Comparison of ENCODE assay signal across 16 cellular contexts in the genomic region with DNA sequence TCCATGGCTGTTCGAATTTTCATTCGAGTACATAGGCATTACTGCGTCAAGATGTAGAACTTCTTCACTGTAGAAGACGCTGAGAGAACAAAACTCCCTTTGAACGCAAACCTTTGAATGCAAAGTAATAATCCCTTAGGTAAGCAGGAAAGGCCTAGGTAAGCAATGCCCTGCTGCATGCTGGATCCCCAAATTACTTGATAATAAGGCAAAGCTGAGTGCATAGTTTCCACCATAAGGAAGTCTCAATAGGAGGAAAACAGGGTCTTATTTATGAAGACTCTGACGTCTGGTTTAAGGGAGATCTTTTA. TPM values are rescaled to one million over a fixed set of nuclear protein-coding genes. Genes with fewer than 3 reads are reported as not detected.
A peak's percentile ranks its signal among the peaks of the same experiment; 100 is the strongest.
DNase-seq lines count a peak whose midpoint lies in the region; ATAC-seq, FAIRE-seq and TF ChIP-seq lines count a peak whose summit lies in the region.
"Had no signal": no experiment of that assay in that cellular context is flagged by ENCODE, and none has a peak within 500 bp of the region (broad histone marks: within the 10 kb centered on the region; RNA-seq: fewer than 3 reads in every experiment).

No MANE protein-coding gene starts in this region.

- H3K4me3 ChIP-seq in HepG2 (replicated peaks in 1 of 3; ENCODE audit: insufficient read depth in 1 of 3, low read depth in 2 of 3, low read length in 3 of 3) (no peak overlapping the region), right lobe of liver (no peak overlapping the region), PC-3 (ENCODE audit: low read length) (no peak overlapping the region)
- H3K4me3 ChIP-seq: BLaER1, cardiac muscle cell, psoas muscle, tibial nerve had no signal

- intact Hi-C loops in HepG2 (cut with micrococcal nuclease; ENCODE audit: unreplicated experiment): loop anchor here (1.0 to 2.0 kb wide), 2 partner anchors 10 to 697 kb away; a partner anchor contains a TSS
- intact Hi-C loops in right lobe of liver (cut with DNase I): no loop called here
- intact Hi-C loops in PC-3 (cut with micrococcal nuclease): loop anchor here (1.0 to 10.0 kb wide), 7 partner anchors 106 to 696 kb away; a partner anchor contains a TSS

- FAIRE-seq in HepG2 (lab: Jason Lieb, UNC) (no peak), GM19239 (lab: Jason Lieb, UNC) (no peak)

- TF ChIP-seq RAD21 in HepG2 (CRISPR knock-in tag; IDR thresholded peaks at IDR 0.05): no peak

- H3K4me1 ChIP-seq in HepG2 (ENCODE audit: insufficient read depth, low read length) (no peaks in the 10 kb centered on the region), right lobe of liver (no peaks in the 10 kb centered on the region), PC-3 (ENCODE audit: insufficient read depth, low read length) (no peaks in the 10 kb centered on the region)
- H3K4me1 ChIP-seq: BLaER1, psoas muscle had no signal

- H3K27me3 ChIP-seq in HepG2 (ENCODE audit: control insufficient read depth in 1 of 2, insufficient read depth in 2 of 2, low read length in 2 of 2) (peaks cover 0 to 19% of the 10 kb centered on the region in 2 experiments; a peak in 3 of 5 replicates), right lobe of liver (no peaks in the 10 kb centered on the region), PC-3 (ENCODE audit: low read length) (no peaks in the 10 kb centered on the region)
- H3K27me3 ChIP-seq: BLaER1, cardiac muscle cell, tibial nerve had no signal

- TF ChIP-seq CTCF in HepG2 (CRISPR knock-in tag; IDR thresholded peaks at IDR 0.05) (no peak), right lobe of liver (IDR thresholded peaks at IDR 0.05) (no peak), PC-3 (conservative IDR thresholded peaks at IDR 0.05; ENCODE audit: low read depth, low read length) (peak; percentile 20; the same call in 1 of the 2 replicates), endothelial cell (IDR thresholded peaks at IDR 0.05; ENCODE audit: unreplicated experiment) (peak; percentile 27)

- no peak overlapping the region for H3K9ac ChIP-seq in HepG2 (ENCODE audit: insufficient read depth, low read depth, low read length)
- H3K9ac ChIP-seq in PC-3 (ENCODE audit: low read length): no peak overlapping the region
- H3K9ac ChIP-seq: BLaER1 had no signal

- POLR2A ChIA-PET in HepG2 (lab: Yijun Ruan, JAX) (no interaction called here), PC-3 (lab: Charles Lee; ENCODE audit: unreplicated experiment) (interaction anchor here (0.7 kb wide), 1 partner anchor 297 kb away, joined by 4 read pairs; no protein-coding TSS in a partner anchor)

- H3K79me2 ChIP-seq in HepG2 (ENCODE audit: insufficient read depth, low read length) (no peaks in the 10 kb centered on the region), PC-3 (ENCODE audit: low read length) (no peaks in the 10 kb centered on the region)

- H3K27ac Mint-ChIP-seq in endothelial cell (ENCODE audit: unreplicated experiment): no peak overlapping the region
- H3K27ac Mint-ChIP-seq: activated CD4-positive, alpha-beta T cell treated with anti-CD3 and anti-CD28 coated beads, Interleukin-2, amount 10 ng/mL, durations not matched to agents 7 days and 5 days; activated naive CD4-positive, alpha-beta T cell treated with anti-CD3 and anti-CD28 coated beads, Interleukin-2, amount 10 ng/mL, durations not matched to agents 7 days and 5 days; activated T-helper 1 cell treated with anti-CD3 and anti-CD28 coated beads, Interleukin-12 subunit alpha, Interleukin-12 subunit beta, Interleukin-2, Interleukin-4 antibody, amounts not matched to agents 30 ng/mL and 10 ng/mL and 1 ng/mL, durations not matched to agents 14 hours and 24 hours and 36 hours; T-helper 2 cell treated with Interferon-gamma antibody and Interleukin-4, amounts not matched to agents 5 μg/mL and 100 μg/mL, for 36 hours had no signal

- in situ Hi-C loops in HepG2 (cut with HindIII; ENCODE audit: extremely low pct_ligation_motif_present, low pct_unique_long_range_greater_than_20kb): no loop called here

- H3K27me3 Mint-ChIP-seq in endothelial cell (ENCODE audit: unreplicated experiment): no peaks in the 10 kb centered on the region
- H3K27me3 Mint-ChIP-seq: activated CD4-positive, alpha-beta T cell treated with anti-CD3 and anti-CD28 coated beads, Interleukin-2, amount 10 ng/mL, durations not matched to agents 7 days and 5 days had no signal

- WGBS in HepG2 (ENCODE audit: low lambda C conversion rate): 31% methylated on average over 6 of the region's 6 CpGs
- WGBS in right lobe of liver (ENCODE audit: insufficient coverage, low coverage, low lambda C conversion rate, missing lambda C conversion rate): 21% methylated on average over 6 of the region's 6 CpGs

- BruUV-seq in HepG2 (replicated peaks; lab: Mats Ljungman, UMichigan): no TSS peak
- BruUV-seq in PC-3 (replicated peaks; lab: Mats Ljungman, UMichigan): no TSS peak

- TF ChIP-seq POLR2A in HepG2 (IDR thresholded peaks at IDR 0.05; ENCODE audit: insufficient read depth in 1 of 2, low read depth in 2 of 2, low read length in 2 of 2): no peak
- TF ChIP-seq POLR2A in right lobe of liver (IDR thresholded peaks at IDR 0.05): no peak

- CTCF ChIA-PET in HepG2 (lab: Yijun Ruan, JAX; ENCODE audit: low intra/inter-chr PET ratio, low total read pairs) (interaction anchor here (0.6 kb wide), 2 partner anchors 152 to 698 kb away, joined by 3 to 4 read pairs; no protein-coding TSS in a partner anchor), PC-3 (lab: Charles Lee) (interaction anchor here (0.6 to 2.2 kb wide), 7 partner anchors 106 to 203 kb away, joined by 3 to 19 read pairs (median 5); a partner anchor contains a TSS)

- H3K9me3 Mint-ChIP-seq in endothelial cell (ENCODE audit: unreplicated experiment): no peaks in the 10 kb centered on the region
- H3K9me3 Mint-ChIP-seq: activated CD4-positive, alpha-beta T cell treated with anti-CD3 and anti-CD28 coated beads, Interleukin-2, amount 10 ng/mL, durations not matched to agents 7 days and 5 days; activated T-helper 1 cell treated with anti-CD3 and anti-CD28 coated beads, Interleukin-12 subunit alpha, Interleukin-12 subunit beta, Interleukin-2, Interleukin-4 antibody, amounts not matched to agents 30 ng/mL and 10 ng/mL and 1 ng/mL, durations not matched to agents 14 hours and 24 hours and 36 hours; T-helper 2 cell treated with Interferon-gamma antibody and Interleukin-4, amounts not matched to agents 5 μg/mL and 100 μg/mL, for 36 hours had no signal

- DNase-seq in HepG2 (ENCODE audit: low spot score): no peak
- DNase-seq in right lobe of liver: no peak
- no peak for DNase-seq in PC-3
- DNase-seq in endothelial cell (ENCODE audit: low spot score): no peak
- no peak for DNase-seq in GM19239 (ENCODE audit: insufficient read length, low spot score)
- DNase-seq in DMS153 treated with DMSO at 0.1 percent for 48 hours (lab: John Stamatoyannopoulos, UW; ENCODE audit: unreplicated experiment): no peak
- no peak for DNase-seq in A172 (ENCODE audit: low spot score)

- H3K9me2 ChIP-seq in PC-3 (replicated peaks; ENCODE audit: low read length): no peaks in the 10 kb centered on the region

- no peak overlapping the region for H3K4me2 ChIP-seq in HepG2 (ENCODE audit: low read depth, low read length)
- no peak overlapping the region for H3K4me2 ChIP-seq in PC-3 (ENCODE audit: low read length)
- H3K4me2 ChIP-seq: BLaER1 had no signal

- ATAC-seq in HepG2: no peak
- no peak for ATAC-seq in right lobe of liver
- no peak for ATAC-seq in PC-3
- ATAC-seq in GM21447 (IDR thresholded peaks at IDR 0.05; ENCODE audit: unreplicated experiment): no peak

- H3K36me3 ChIP-seq in HepG2 (replicated peaks in 1 of 2; ENCODE audit: control insufficient read depth in 1 of 2, insufficient read depth in 2 of 2, low read length in 2 of 2) (no peaks in the 10 kb centered on the region), right lobe of liver (no peaks in the 10 kb centered on the region), PC-3 (ENCODE audit: low read depth, low read length) (no peaks in the 10 kb centered on the region)
- H3K36me3 ChIP-seq: BLaER1, cardiac muscle cell, tibial nerve had no signal

- H3F3A ChIP-seq in PC-3 (ENCODE audit: low read length, unreplicated experiment): no peaks in the 10 kb centered on the region

- H3K4me1 Mint-ChIP-seq in endothelial cell (ENCODE audit: unreplicated experiment): peaks cover 15% of the 10 kb centered on the region

- no peak overlapping the region for H3K4me3 Mint-ChIP-seq in endothelial cell (ENCODE audit: unreplicated experiment)
- H3K4me3 Mint-ChIP-seq: activated CD4-positive, alpha-beta T cell treated with anti-CD3 and anti-CD28 coated beads, Interleukin-2, amount 10 ng/mL, durations not matched to agents 7 days and 5 days; activated naive CD4-positive, alpha-beta T cell treated with anti-CD3 and anti-CD28 coated beads, Interleukin-2, amount 10 ng/mL, durations not matched to agents 7 days and 5 days; activated T-helper 1 cell treated with anti-CD3 and anti-CD28 coated beads, Interleukin-12 subunit alpha, Interleukin-12 subunit beta, Interleukin-2, Interleukin-4 antibody, amounts not matched to agents 30 ng/mL and 10 ng/mL and 1 ng/mL, durations not matched to agents 14 hours and 24 hours and 36 hours; T-helper 2 cell treated with Interferon-gamma antibody and Interleukin-4, amounts not matched to agents 5 μg/mL and 100 μg/mL, for 36 hours had no signal

- H2AFZ ChIP-seq in HepG2 (ENCODE audit: low read length) (no peak overlapping the region), PC-3 (ENCODE audit: low read length) (no peak overlapping the region)

- H3K27ac ChIP-seq in HepG2 (ENCODE audit: extremely low read length, insufficient read depth, low read length): no peak overlapping the region
- H3K27ac ChIP-seq in right lobe of liver: no peak overlapping the region
- no peak overlapping the region for H3K27ac ChIP-seq in PC-3 (ENCODE audit: low read length)
- H3K27ac ChIP-seq: BLaER1, cardiac muscle cell, psoas muscle had no signal

- H4K20me1 ChIP-seq in HepG2 (ENCODE audit: insufficient read depth, low read length): no peaks in the 10 kb centered on the region
- H4K20me1 ChIP-seq in PC-3 (ENCODE audit: low read length): no peaks in the 10 kb centered on the region
- H4K20me1 ChIP-seq: BLaER1 had no signal

- TF ChIP-seq EP300 in HepG2 (IDR thresholded peaks at IDR 0.05; ENCODE audit: low read depth in 2 of 2, low read length in 2 of 2) (no peak), HepG2 (CRISPR knock-in tag; IDR thresholded peaks at IDR 0.05; ENCODE audit: borderline replicate concordance) (no peak)

- H3K36me3 Mint-ChIP-seq in endothelial cell (ENCODE audit: low read depth, unreplicated experiment): no peaks in the 10 kb centered on the region
- H3K36me3 Mint-ChIP-seq: activated naive CD4-positive, alpha-beta T cell treated with anti-CD3 and anti-CD28 coated beads, Interleukin-2, amount 10 ng/mL, durations not matched to agents 7 days and 5 days had no signal

- H3K9me3 ChIP-seq in HepG2 (ENCODE audit: low read length) (no peaks in the 10 kb centered on the region), right lobe of liver (no peaks in the 10 kb centered on the region), PC-3 (ENCODE audit: low read length) (no peaks in the 10 kb centered on the region)
- H3K9me3 ChIP-seq: psoas muscle, tibial nerve had no signal

RNA-seq across cellular contexts. Expression of a gene that starts 10.0 kb away (rescaled TPM):
- total RNA-seq in HepG2 (2016; rRNA removed; fragmentation: Illumina TruSeq; extraction: Trizol) (258 and 374 TPM in 2 replicates), right lobe of liver (10 to 100 TPM; 35.1 to 73.0 (median 55.4) TPM), PC-3 (2014; rRNA removed) (218 and 300 TPM in 2 replicates), endothelial cell (ENCODE audit: unreplicated experiment) (260 TPM)
- total RNA-seq in HepG2 (2016; cell fraction: cytosol; rRNA removed; fragmentation: Illumina TruSeq; extraction: Trizol; ENCODE audit: low read depth): 42.9 and 47.7 TPM in 2 replicates
- 255 and 390 TPM in 2 replicates for total RNA-seq in HepG2 (2016; cell fraction: insoluble cytoplasmic fraction; rRNA removed; fragmentation: Illumina TruSeq; extraction: Trizol)
- total RNA-seq in HepG2 (2016; cell fraction: membrane; rRNA removed; fragmentation: Illumina TruSeq; extraction: Trizol): 101 TPM in 2 replicates
- 105 and 106 TPM in 2 replicates for total RNA-seq in HepG2 (2016; cell fraction: nucleus; rRNA removed; fragmentation: Illumina TruSeq; extraction: Trizol)
- polyA plus RNA-seq in HepG2 (2011; rRNA removed): 118 and 137 TPM in 2 replicates
- 25.5 and 41.9 TPM in 2 replicates for polyA plus RNA-seq in HepG2 (2011; cell fraction: cytosol; rRNA removed)
- polyA plus RNA-seq in HepG2 (2011; cell fraction: nucleus; rRNA removed): 11.4 and 17.2 TPM in 2 replicates
- polyA plus RNA-seq in HepG2 (2012): 154 and 171 TPM in 2 replicates
- 42.7 and 48.8 TPM in 2 replicates for polyA plus RNA-seq in HepG2 (2016; cell fraction: cytosol; fragmentation: Illumina TruSeq; extraction: Trizol; ENCODE audit: low read depth)
- polyA plus RNA-seq in HepG2 (2016; cell fraction: insoluble cytoplasmic fraction; fragmentation: Illumina TruSeq; extraction: Trizol; ENCODE audit: low read depth): 390 and 432 TPM in 2 replicates
- 75.4 and 87.3 TPM in 2 replicates for polyA plus RNA-seq in HepG2 (2016; cell fraction: membrane; fragmentation: Illumina TruSeq; extraction: Trizol; ENCODE audit: low read depth)
- 144 and 145 TPM in 2 replicates for polyA plus RNA-seq in HepG2 (2016; cell fraction: nucleus; fragmentation: Illumina TruSeq; extraction: Trizol; ENCODE audit: insufficient read depth, low read depth)
- 32.5 and 95.8 TPM in 2 replicates for polyA minus RNA-seq in HepG2 (2011; rRNA and poly(A)+ RNA removed; ENCODE audit: low replicate concordance)
- 80.3 and 89.3 TPM in 2 replicates for polyA minus RNA-seq in HepG2 (2011; cell fraction: cytosol; rRNA and poly(A)+ RNA removed)
- polyA minus RNA-seq in HepG2 (2011; cell fraction: nucleus; rRNA and poly(A)+ RNA removed): 53.6 and 57.8 TPM in 2 replicates
- 124 TPM in 2 replicates for total RNA-seq in A172 (2014; rRNA removed; shearing (Covaris generic))

Comparison
In these comparisons a context has a peak if more than half of its experiments do, and no peak if none do; other contexts are left out.
1. intact Hi-C loops: an anchor here in HepG2 (1.0 to 2.0 kb wide) and PC-3 (1.0 to 10.0 kb wide); none called in right lobe of liver.
2. CTCF ChIP-seq: peak in PC-3 (single experiment) and endothelial cell (single experiment); none in HepG2 (single experiment) and right lobe of liver (0 of 4).